Comparison of ENCODE assay signal across 8 cellular contexts in genomic region chr12:55716582-55717396, GRCh38. TPM values are rescaled to one million over a fixed set of nuclear protein-coding genes. Genes with fewer than 3 reads are reported as not detected.
A peak's percentile ranks its signal among the peaks of the same experiment; 100 is the strongest.
DNase-seq lines count a peak whose midpoint lies in the region; ATAC-seq and TF ChIP-seq lines count a peak whose summit lies in the region.

No MANE protein-coding gene starts in this region.

- no peaks in the 10 kb centered on the region for H3K9me3 ChIP-seq in CD8-positive, alpha-beta memory T cell (ENCODE audit: low read length)
- H3K9me3 ChIP-seq in hepatocyte (ENCODE audit: low read depth) = no peaks in the 10 kb centered on the region

- peaks cover 0 to 5% of the 10 kb centered on the region in 2 donors for H3K27me3 Mint-ChIP-seq in CD8-positive, alpha-beta memory T cell
- H3K27me3 Mint-ChIP-seq in stimulated activated naive CD8-positive, alpha-beta T cell treated with anti-CD3 and anti-CD28 coated beads, Interleukin-15, amount 100 ng/mL, for 72 hours = no peaks in the 10 kb centered on the region

- H3K9me3 Mint-ChIP-seq in CD8-positive, alpha-beta memory T cell = no peaks in the 10 kb centered on the region
- no peaks in the 10 kb centered on the region for H3K9me3 Mint-ChIP-seq in stimulated activated naive CD8-positive, alpha-beta T cell treated with anti-CD3 and anti-CD28 coated beads, Interleukin-15, amount 100 ng/mL, for 72 hours

- no peaks in the 10 kb centered on the region for H4K20me1 ChIP-seq in hepatocyte (ENCODE audit: insufficient read depth, poor library complexity, severe bottlenecking)

- no peaks in the 10 kb centered on the region for H3K27me3 ChIP-seq in CD8-positive, alpha-beta memory T cell (ENCODE audit: insufficient read depth, low read length, poor library complexity, severe bottlenecking)
- H3K27me3 ChIP-seq in hepatocyte = no peaks in the 10 kb centered on the region

- ATAC-seq in HG03060 (IDR thresholded peaks at IDR 0.05; ENCODE audit: low read depth, unreplicated experiment) (peak; percentile 19), GM21367 (IDR thresholded peaks at IDR 0.05; ENCODE audit: unreplicated experiment) (no peak), HG03045 (IDR thresholded peaks at IDR 0.05; ENCODE audit: unreplicated experiment) (no peak)
- ATAC-seq in stimulated activated naive CD8-positive, alpha-beta T cell treated with anti-CD3 and anti-CD28 coated beads, Interleukin-15, amount 100 ng/mL, for 72 hours = no peak

- POLR2A ChIA-PET in CD8-positive, alpha-beta memory T cell (lab: Charles Lee) = interaction anchor here (0.9 to 2.3 kb wide), 8 partner anchors 12 to 970 kb away, joined by 3 to 8 read pairs (median 4); partner anchors contain the start of genes CD63, DNAJC14, ORMDL2 and RAB5B

- DNase-seq in CD8-positive, alpha-beta memory T cell = no peak
- DNase-seq in hepatocyte (ENCODE audit: low spot score) (peak; percentile 4), SK-N-DZ (ENCODE audit: low spot score) (no peak)
- no peak for DNase-seq in stimulated activated naive CD8-positive, alpha-beta T cell treated with anti-CD3 and anti-CD28 coated beads, Interleukin-15, amount 100 ng/mL, for 72 hours

- H3K9me2 ChIP-seq in hepatocyte (replicated peaks; ENCODE audit: insufficient read depth) = no peaks in the 10 kb centered on the region

- peaks cover 0 to 25% (median 0%) of the 10 kb centered on the region in 3 donors for H3K36me3 Mint-ChIP-seq in CD8-positive, alpha-beta memory T cell

- H3K27ac ChIP-seq in CD8-positive, alpha-beta memory T cell (ENCODE audit: low read depth, low read length) = peak overlapping the region; percentile 79
- peak overlapping the region; percentile 96 for H3K27ac ChIP-seq in hepatocyte

- peaks cover 24% of the 10 kb centered on the region for H3K4me1 ChIP-seq in CD8-positive, alpha-beta memory T cell (ENCODE audit: insufficient read depth, low read length)
- peaks cover 25% of the 10 kb centered on the region for H3K4me1 ChIP-seq in hepatocyte (ENCODE audit: insufficient read depth)

- CTCF ChIA-PET in CD8-positive, alpha-beta memory T cell (lab: Charles Lee) = interaction anchor here (0.8 to 3.8 kb wide), 6 partner anchors 8 to 212 kb away, joined by 3 to 37 read pairs (median 4); partner anchors contain the start of gene DNAJC14

- H3K4me2 ChIP-seq in hepatocyte = peak overlapping the region; percentile 90

- TF ChIP-seq CTCF in WI38 (IDR thresholded peaks at IDR 0.05; ENCODE audit: low read depth, low read length) (no peak), hepatocyte (IDR thresholded peaks at IDR 0.05; ENCODE audit: poor library complexity) (no peak)

- H3K79me2 ChIP-seq in hepatocyte = peaks cover 30% of the 10 kb centered on the region

- H3K27ac Mint-ChIP-seq in CD8-positive, alpha-beta memory T cell = peak overlapping the region; percentile 89 to 98 (median 95)
- H3K27ac Mint-ChIP-seq in stimulated activated naive CD8-positive, alpha-beta T cell treated with anti-CD3 and anti-CD28 coated beads, Interleukin-15, amount 100 ng/mL, for 72 hours = peak overlapping the region; percentile 92 to 100

- H3K4me1 Mint-ChIP-seq in CD8-positive, alpha-beta memory T cell = peaks cover 31 to 64% (median 33%) of the 10 kb centered on the region in 3 donors
- H3K4me1 Mint-ChIP-seq in stimulated activated naive CD8-positive, alpha-beta T cell treated with anti-CD3 and anti-CD28 coated beads, Interleukin-15, amount 100 ng/mL, for 72 hours = peaks cover 36% of the 10 kb centered on the region

- H2AFZ ChIP-seq in hepatocyte = peak overlapping the region; percentile 95

- no peaks in the 10 kb centered on the region for H3K36me3 ChIP-seq in CD8-positive, alpha-beta memory T cell (ENCODE audit: insufficient read depth, low read length)
- H3K36me3 ChIP-seq in hepatocyte (replicated peaks; ENCODE audit: insufficient read depth, low read depth) = no peaks in the 10 kb centered on the region

- 14% methylated on average over 17 of the region's 18 CpGs for WGBS in hepatocyte (ENCODE audit: low lambda C conversion rate, missing lambda C conversion rate)

- H3K4me3 Mint-ChIP-seq in CD8-positive, alpha-beta memory T cell = peak overlapping the region; percentile 82 to 97 (median 93)
- H3K4me3 Mint-ChIP-seq in stimulated activated naive CD8-positive, alpha-beta T cell treated with anti-CD3 and anti-CD28 coated beads, Interleukin-15, amount 100 ng/mL, for 72 hours = peak overlapping the region; percentile 95 to 97

- peak overlapping the region; percentile 98 for H3K4me3 ChIP-seq in CD8-positive, alpha-beta memory T cell (ENCODE audit: low read length)
- H3K4me3 ChIP-seq in WI38 (ENCODE audit: low read depth, low read length) (peak overlapping the region; percentile 75), hepatocyte (peak overlapping the region; percentile 76)

RNA-seq across cellular contexts. Expression of gene BLOC1S1, which starts 0.9 kb away (rescaled TPM):
- 100 to 1,000 TPM in 1 of 2 experiments, 10 to 100 TPM in 1; 97.5 to 110 TPM for total RNA-seq in CD8-positive, alpha-beta memory T cell
- 90.2 TPM for polyA plus RNA-seq in CD8-positive, alpha-beta memory T cell
- total RNA-seq in hepatocyte = 159 and 177 TPM in 2 replicates
- polyA plus RNA-seq in hepatocyte = 227 and 236 TPM in 2 replicates
- 96.9 and 151 TPM in 2 replicates for polyA plus RNA-seq in SK-N-DZ (2014; cell fraction: cytosol; rRNA removed)
- 101 and 105 TPM in 2 replicates for polyA plus RNA-seq in SK-N-DZ (2014; cell fraction: nucleus; rRNA removed)

RNA-seq across cellular contexts. Expression of gene RDH5, which starts 3.4 kb away (rescaled TPM):
- 1 to 10 TPM; 8.1 to 8.5 TPM for total RNA-seq in CD8-positive, alpha-beta memory T cell
- 0.90 TPM for polyA plus RNA-seq in CD8-positive, alpha-beta memory T cell
- total RNA-seq in hepatocyte = 36.2 and 48.7 TPM in 2 replicates
- polyA plus RNA-seq in hepatocyte = 38.0 and 43.7 TPM in 2 replicates
- 2.2 and 3.8 TPM in 2 replicates for polyA plus RNA-seq in SK-N-DZ (2014; cell fraction: cytosol; rRNA removed)
- 2.7 and 3.8 TPM in 2 replicates for polyA plus RNA-seq in SK-N-DZ (2014; cell fraction: nucleus; rRNA removed)

RNA-seq across cellular contexts. Expression of gene ITGA7, which starts 9.1 kb away (rescaled TPM):
- 1 to 10 TPM; 2.7 to 3.1 TPM for total RNA-seq in CD8-positive, alpha-beta memory T cell
- 0.36 TPM for polyA plus RNA-seq in CD8-positive, alpha-beta memory T cell
- total RNA-seq in hepatocyte = 13.0 and 15.2 TPM in 2 replicates
- polyA plus RNA-seq in hepatocyte = 18.9 and 22.8 TPM in 2 replicates
- 5.7 and 9.4 TPM in 2 replicates for polyA plus RNA-seq in SK-N-DZ (2014; cell fraction: cytosol; rRNA removed)
- polyA plus RNA-seq in SK-N-DZ (2014; cell fraction: nucleus; rRNA removed) = 56.6 and 58.7 TPM in 2 replicates

RNA-seq across cellular contexts. Expression of gene CD63, which starts 12.0 kb away (rescaled TPM):
- total RNA-seq in CD8-positive, alpha-beta memory T cell = 100 to 1,000 TPM; 200 to 202 TPM
- polyA plus RNA-seq in CD8-positive, alpha-beta memory T cell = 375 TPM
- total RNA-seq in hepatocyte = 1,401 and 1,504 TPM in 2 replicates
- polyA plus RNA-seq in hepatocyte = 2,624 and 2,749 TPM in 2 replicates
- 216 and 246 TPM in 2 replicates for polyA plus RNA-seq in SK-N-DZ (2014; cell fraction: cytosol; rRNA removed)
- 96.6 and 110 TPM in 2 replicates for polyA plus RNA-seq in SK-N-DZ (2014; cell fraction: nucleus; rRNA removed)

RNA-seq across cellular contexts. Expression of gene GDF11, which starts 26.1 kb away (rescaled TPM):
- total RNA-seq in CD8-positive, alpha-beta memory T cell = 10 to 100 TPM; 13.1 to 13.5 TPM
- polyA plus RNA-seq in CD8-positive, alpha-beta memory T cell = 1.4 TPM
- total RNA-seq in hepatocyte = 7.9 and 10.8 TPM in 2 replicates
- polyA plus RNA-seq in hepatocyte = 3.7 and 4.1 TPM in 2 replicates
- 10.8 and 17.3 TPM in 2 replicates for polyA plus RNA-seq in SK-N-DZ (2014; cell fraction: cytosol; rRNA removed)
- polyA plus RNA-seq in SK-N-DZ (2014; cell fraction: nucleus; rRNA removed) = 8.2 and 13.5 TPM in 2 replicates
